In genomic region chr3:52471371-52472238, GRCh38 we compare ENCODE assay signal across 8 cellular contexts. TPM values are rescaled to one million over a fixed set of nuclear protein-coding genes. Genes with fewer than 3 reads are reported as not detected.
DNase-seq lines count a peak whose midpoint lies in the region; ATAC-seq and TF ChIP-seq lines count a peak whose summit lies in the region.

No MANE protein-coding gene starts in this region.

- H4K20me1 ChIP-seq in BLaER1 treated with 17β-estradiol and CSF1 and Interleukin-3, amounts not matched to agents 10 nM and 100 nM = peaks cover 0 to 71% (median 16%) of the 10 kb centered on the region in 11 experiments; a peak in 13 of 22 replicates

- H3K27ac Mint-ChIP-seq in activated CD8-positive, alpha-beta T cell treated with anti-CD3 and anti-CD28 coated beads for 36 hours = no peak overlapping the region

- H3K9me3 Mint-ChIP-seq in activated CD8-positive, alpha-beta T cell treated with anti-CD3 and anti-CD28 coated beads for 36 hours = no peaks in the 10 kb centered on the region

- CTCF ChIA-PET in activated CD8-positive, alpha-beta T cell treated with anti-CD3 and anti-CD28 coated beads for 36 hours (lab: Charles Lee) = interaction anchor here (1.0 to 2.1 kb wide), 7 partner anchors 9 to 75 kb away, joined by 3 to 8 read pairs (median 5); partner anchors contain the start of genes SEMA3G and UQCC5

- intact Hi-C loops in activated CD8-positive, alpha-beta T cell treated with anti-CD3 and anti-CD28 coated beads for 36 hours (cut with micrococcal nuclease) = no loop called here
- intact Hi-C loops in head of caudate nucleus (cut with DNase I) (loop anchor here (10.0 kb wide), 1 partner anchor 213 kb away; the partner anchor contains the start of genes GNL3 and PBRM1), posterior vena cava (cut with DNase I) (no loop called here)

- H3K27me3 ChIP-seq in BLaER1 treated with 17β-estradiol and CSF1 and Interleukin-3, amounts not matched to agents 10 nM and 100 nM = no peaks in the 10 kb centered on the region

- H3K36me3 ChIP-seq in BLaER1 treated with 17β-estradiol and CSF1 and Interleukin-3, amounts not matched to agents 10 nM and 100 nM = peaks cover 62 to 98% (median 87%) of the 10 kb centered on the region in 11 experiments

- no peaks in the 10 kb centered on the region for H3K4me1 Mint-ChIP-seq in activated CD8-positive, alpha-beta T cell treated with anti-CD3 and anti-CD28 coated beads for 36 hours (ENCODE audit: low read depth)

- DNase-seq in HT-29 (ENCODE audit: low spot score) (peak; percentile 50), head of caudate nucleus (peak in 40 of 42 donors; percentile 33 to 87 (median 66)), posterior vena cava (ENCODE audit: low spot score) (peak; percentile 92), dedifferentiated amniotic fluid mesenchymal stem cell (ENCODE audit: extremely low spot score) (no peak)
- DNase-seq in activated CD8-positive, alpha-beta T cell treated with anti-CD3 and anti-CD28 coated beads for 36 hours = peak; percentile 63
- no peak for DNase-seq in activated effector memory CD4-positive, alpha-beta T cell treated with Interleukin-2 at 50 U/mL for 16 hours

- no peaks in the 10 kb centered on the region for H3K27me3 Mint-ChIP-seq in activated CD8-positive, alpha-beta T cell treated with anti-CD3 and anti-CD28 coated beads for 36 hours

- H3K4me1 ChIP-seq in BLaER1 treated with 17β-estradiol and CSF1 and Interleukin-3, amounts not matched to agents 10 nM and 100 nM = peaks cover 27 to 99% (median 86%) of the 10 kb centered on the region in 10 experiments

- no peaks in the 10 kb centered on the region for H3K9me3 ChIP-seq in BLaER1 treated with 17β-estradiol and CSF1 and Interleukin-3, amounts not matched to agents 10 nM and 100 nM (replicated peaks in 1 of 11)

- H3K36me3 Mint-ChIP-seq in activated CD8-positive, alpha-beta T cell treated with anti-CD3 and anti-CD28 coated beads for 36 hours (ENCODE audit: low read depth) = peaks cover 21% of the 10 kb centered on the region

- peak; percentile 37 for TF ChIP-seq CTCF in activated CD8-positive, alpha-beta T cell treated with anti-CD3 and anti-CD28 coated beads for 36 hours (IDR thresholded peaks at IDR 0.05)

- H3K4me3 ChIP-seq in BLaER1 treated with 17β-estradiol and CSF1 and Interleukin-3, amounts not matched to agents 10 nM and 100 nM = no peak overlapping the region

- peak overlapping the region in 10 of 11 experiments; percentile 61 to 94 (median 77); a peak in 15 of 22 replicates for H3K4me2 ChIP-seq in BLaER1 treated with 17β-estradiol and CSF1 and Interleukin-3, amounts not matched to agents 10 nM and 100 nM

- peak; percentile 74 for ATAC-seq in activated CD8-positive, alpha-beta T cell treated with anti-CD3 and anti-CD28 coated beads for 36 hours
- ATAC-seq in GM19328 (IDR thresholded peaks at IDR 0.05; ENCODE audit: unreplicated experiment) = no peak

- peak overlapping the region in 4 of 11 experiments; percentile 58 to 72 (median 64); a peak in 4 of 22 replicates for H3K27ac ChIP-seq in BLaER1 treated with 17β-estradiol and CSF1 and Interleukin-3, amounts not matched to agents 10 nM and 100 nM

- H3K4me3 Mint-ChIP-seq in activated CD8-positive, alpha-beta T cell treated with anti-CD3 and anti-CD28 coated beads for 36 hours = no peak overlapping the region

- POLR2A ChIA-PET in activated CD8-positive, alpha-beta T cell treated with anti-CD3 and anti-CD28 coated beads for 36 hours (lab: Charles Lee) = interaction anchor here (1.0 to 1.3 kb wide), 2 partner anchors 16 to 20 kb away, joined by 3 to 4 read pairs; partner anchors contain the start of gene NISCH

- H3K9ac ChIP-seq in BLaER1 treated with 17β-estradiol and CSF1 and Interleukin-3, amounts not matched to agents 10 nM and 100 nM = peak overlapping the region in 5 of 11 experiments; percentile 1 to 59 (median 31); a peak in 3 of 22 replicates

RNA-seq across cellular contexts. Expression of gene NISCH, which starts 16.2 kb away (rescaled TPM):
- 43.8 and 47.7 TPM in 2 replicates for total RNA-seq in HT-29 (2014; rRNA removed; shearing (Covaris generic))
- 10 to 100 TPM; 57.1 to 57.4 TPM for total RNA-seq in activated CD8-positive, alpha-beta T cell treated with anti-CD3 and anti-CD28 coated beads for 36 hours
- 10 to 100 TPM; 53.0 to 65.2 TPM for total RNA-seq in posterior vena cava

RNA-seq across cellular contexts. Expression of gene TNNC1, which starts 17.8 kb away (rescaled TPM):
- total RNA-seq in HT-29 (2014; rRNA removed; shearing (Covaris generic)) = 5.7 and 6.5 TPM in 2 replicates
- total RNA-seq in activated CD8-positive, alpha-beta T cell treated with anti-CD3 and anti-CD28 coated beads for 36 hours = 1 to 10 TPM; 4.8 to 5.9 TPM
- total RNA-seq in posterior vena cava = 1 to 10 TPM; 3.5 to 5.5 TPM

RNA-seq across cellular contexts. Expression of gene STAB1, which starts 23.5 kb away (rescaled TPM):
- 0.03 TPM in 1 of 2 replicates, not detected in the other for total RNA-seq in HT-29 (2014; rRNA removed; shearing (Covaris generic))
- total RNA-seq in activated CD8-positive, alpha-beta T cell treated with anti-CD3 and anti-CD28 coated beads for 36 hours = under 1 TPM; 0.09 to 0.20 TPM
- total RNA-seq in posterior vena cava = 100 to 1,000 TPM; 303 to 498 TPM

RNA-seq across cellular contexts. Expression of gene SEMA3G, which starts 26.7 kb away (rescaled TPM):
- 0.15 and 0.31 TPM in 2 replicates for total RNA-seq in HT-29 (2014; rRNA removed; shearing (Covaris generic))
- not detected for total RNA-seq in activated CD8-positive, alpha-beta T cell treated with anti-CD3 and anti-CD28 coated beads for 36 hours
- total RNA-seq in posterior vena cava = 10 to 100 TPM; 12.4 to 17.7 TPM

Comparison
In these comparisons a context has a peak if more than half of its experiments do, and no peak if none do; other contexts are left out.
1. DNase-seq: peak in HT-29 (single experiment), activated CD8-positive, alpha-beta T cell treated with anti-CD3 and anti-CD28 coated beads for 36 hours (single experiment), head of caudate nucleus (40 of 42) and posterior vena cava (single experiment); none in activated effector memory CD4-positive, alpha-beta T cell treated with Interleukin-2 at 50 U/mL for 16 hours (single experiment) and dedifferentiated amniotic fluid mesenchymal stem cell (single experiment).
2. RNA of gene STAB1, which starts 23.5 kb away (total RNA-seq): 303 to 498 TPM in posterior vena cava; 0.09 to 0.20 TPM in activated CD8-positive, alpha-beta T cell treated with anti-CD3 and anti-CD28 coated beads for 36 hours and 0.03 TPM in HT-29; every median in the first group is over 100 times any median in the second.